1 cellular context compared by ENCODE assay signal in the genomic region with DNA sequence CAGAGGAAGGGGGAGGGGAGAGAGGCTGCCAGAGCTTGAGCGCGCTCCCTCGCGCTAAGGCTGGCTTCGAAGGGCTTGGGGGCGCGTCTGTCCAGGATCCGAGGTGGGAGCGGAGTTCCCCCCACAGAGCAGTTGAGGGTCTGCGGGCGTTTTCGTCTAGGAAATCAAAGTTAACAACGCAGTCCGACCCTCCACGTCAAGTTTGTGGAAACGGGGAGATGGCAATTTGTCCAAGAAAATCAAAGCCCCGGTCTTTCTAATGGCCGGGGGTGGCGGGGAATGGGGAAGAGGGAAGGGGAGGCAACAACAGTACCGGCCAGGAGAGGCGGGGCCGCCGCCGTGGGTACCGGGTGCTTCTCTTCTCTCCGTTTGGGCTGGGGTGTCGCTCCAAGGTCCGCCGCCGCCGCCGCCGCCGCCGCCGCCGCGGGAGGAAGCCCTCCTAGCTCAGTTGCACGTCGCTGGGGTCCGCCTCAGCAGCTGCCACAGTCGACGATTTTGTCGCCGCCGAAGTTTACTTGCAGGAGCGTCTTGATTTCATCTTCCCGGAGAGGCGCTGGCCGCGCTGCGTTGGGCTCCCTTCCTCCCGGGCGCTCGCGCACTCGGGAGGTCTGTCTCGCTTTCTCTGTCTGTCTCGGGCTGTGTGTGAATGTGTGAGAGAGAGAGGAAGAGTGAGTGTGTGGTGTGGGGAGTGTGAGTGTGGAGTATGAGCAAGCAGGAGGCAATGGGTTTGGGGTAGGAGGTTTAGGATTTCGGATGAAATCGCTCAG.
TF ChIP-seq lines count a peak whose summit lies in the region.

No MANE protein-coding gene starts in this region.

TF ChIP-seq in endothelial cell of umbilical vein, 7 proteins besides CTCF, POLR2A, EP300 and RAD21 (continued from another document):
- no peak for TF ChIP-seq MYC (IDR thresholded peaks at IDR 0.05; ENCODE audit: low read depth, low read length)
- TF ChIP-seq FOS (IDR thresholded peaks at IDR 0.05; ENCODE audit: borderline replicate concordance, insufficient read depth, low read length): no peak
